1 cellular context compared by ENCODE assay signal in the genomic region with DNA sequence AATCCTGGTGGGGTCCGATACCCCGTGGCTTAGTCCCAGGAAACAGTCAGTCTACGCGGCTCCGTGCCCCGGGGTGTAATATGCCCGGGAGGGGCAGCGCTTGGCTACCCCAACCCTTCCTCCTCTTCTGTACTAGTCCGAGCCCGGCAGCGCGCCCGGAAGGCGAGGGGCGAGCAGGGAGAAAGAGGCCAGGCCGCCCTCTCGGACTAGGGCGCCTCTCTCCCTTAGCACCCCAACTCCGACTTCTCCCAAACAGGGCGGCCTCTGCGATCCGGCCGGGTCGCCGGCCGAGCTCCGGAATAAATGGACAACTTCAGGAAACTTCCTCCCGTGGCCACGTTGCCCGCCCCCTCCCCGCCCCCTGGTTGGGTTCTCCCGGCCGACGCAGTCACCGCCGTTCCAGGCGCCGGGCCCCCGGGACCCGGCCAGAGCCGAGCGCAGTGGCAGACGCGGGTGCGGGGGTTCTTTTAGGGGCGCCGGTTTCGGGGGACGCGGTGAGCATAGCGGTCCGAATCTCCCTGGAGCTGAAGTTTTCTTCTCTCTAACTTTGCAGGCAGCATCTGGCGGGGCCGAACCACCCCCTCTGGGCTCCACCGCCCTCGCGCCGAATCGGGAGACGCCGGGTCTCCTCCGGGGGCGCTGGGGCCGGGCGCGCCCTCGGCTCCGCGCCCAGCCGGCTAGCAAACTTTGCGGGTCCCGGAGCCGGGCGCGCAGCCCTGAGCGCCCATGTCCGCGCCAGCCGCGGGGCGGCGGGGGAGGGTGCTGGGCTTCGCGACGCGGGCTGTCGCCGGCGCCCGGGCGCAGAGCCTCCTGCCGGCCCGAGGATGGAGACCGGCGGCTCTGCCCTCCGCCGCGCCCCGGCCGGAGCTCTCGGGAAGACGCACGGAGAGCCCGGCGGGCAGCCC.
A peak's percentile ranks its signal among the peaks of the same experiment; 100 is the strongest.
TF ChIP-seq lines count a peak whose summit lies in the region.

A gene with protein sequence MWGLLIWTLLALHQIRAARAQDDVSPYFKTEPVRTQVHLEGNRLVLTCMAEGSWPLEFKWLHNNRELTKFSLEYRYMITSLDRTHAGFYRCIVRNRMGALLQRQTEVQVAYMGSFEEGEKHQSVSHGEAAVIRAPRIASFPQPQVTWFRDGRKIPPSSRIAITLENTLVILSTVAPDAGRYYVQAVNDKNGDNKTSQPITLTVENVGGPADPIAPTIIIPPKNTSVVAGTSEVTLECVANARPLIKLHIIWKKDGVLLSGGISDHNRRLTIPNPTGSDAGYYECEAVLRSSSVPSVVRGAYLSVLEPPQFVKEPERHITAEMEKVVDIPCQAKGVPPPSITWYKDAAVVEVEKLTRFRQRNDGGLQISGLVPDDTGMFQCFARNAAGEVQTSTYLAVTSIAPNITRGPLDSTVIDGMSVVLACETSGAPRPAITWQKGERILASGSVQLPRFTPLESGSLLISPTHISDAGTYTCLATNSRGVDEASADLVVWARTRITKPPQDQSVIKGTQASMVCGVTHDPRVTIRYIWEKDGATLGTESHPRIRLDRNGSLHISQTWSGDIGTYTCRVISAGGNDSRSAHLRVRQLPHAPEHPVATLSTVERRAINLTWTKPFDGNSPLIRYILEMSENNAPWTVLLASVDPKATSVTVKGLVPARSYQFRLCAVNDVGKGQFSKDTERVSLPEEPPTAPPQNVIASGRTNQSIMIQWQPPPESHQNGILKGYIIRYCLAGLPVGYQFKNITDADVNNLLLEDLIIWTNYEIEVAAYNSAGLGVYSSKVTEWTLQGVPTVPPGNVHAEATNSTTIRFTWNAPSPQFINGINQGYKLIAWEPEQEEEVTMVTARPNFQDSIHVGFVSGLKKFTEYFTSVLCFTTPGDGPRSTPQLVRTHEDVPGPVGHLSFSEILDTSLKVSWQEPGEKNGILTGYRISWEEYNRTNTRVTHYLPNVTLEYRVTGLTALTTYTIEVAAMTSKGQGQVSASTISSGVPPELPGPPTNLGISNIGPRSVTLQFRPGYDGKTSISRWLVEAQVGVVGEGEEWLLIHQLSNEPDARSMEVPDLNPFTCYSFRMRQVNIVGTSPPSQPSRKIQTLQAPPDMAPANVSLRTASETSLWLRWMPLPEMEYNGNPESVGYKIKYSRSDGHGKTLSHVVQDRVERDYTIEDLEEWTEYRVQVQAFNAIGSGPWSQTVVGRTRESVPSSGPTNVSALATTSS (N-terminal part only) (minus strand): TSS at position 301 of the 905 bp plus-strand sequence. CDS start 357 bp downstream, outside the sequence.

TF ChIP-seq in HEK293, 187 proteins besides CTCF, POLR2A, EP300 and RAD21 (continued from another document and continues in another):
- TF ChIP-seq, protein P1, sequence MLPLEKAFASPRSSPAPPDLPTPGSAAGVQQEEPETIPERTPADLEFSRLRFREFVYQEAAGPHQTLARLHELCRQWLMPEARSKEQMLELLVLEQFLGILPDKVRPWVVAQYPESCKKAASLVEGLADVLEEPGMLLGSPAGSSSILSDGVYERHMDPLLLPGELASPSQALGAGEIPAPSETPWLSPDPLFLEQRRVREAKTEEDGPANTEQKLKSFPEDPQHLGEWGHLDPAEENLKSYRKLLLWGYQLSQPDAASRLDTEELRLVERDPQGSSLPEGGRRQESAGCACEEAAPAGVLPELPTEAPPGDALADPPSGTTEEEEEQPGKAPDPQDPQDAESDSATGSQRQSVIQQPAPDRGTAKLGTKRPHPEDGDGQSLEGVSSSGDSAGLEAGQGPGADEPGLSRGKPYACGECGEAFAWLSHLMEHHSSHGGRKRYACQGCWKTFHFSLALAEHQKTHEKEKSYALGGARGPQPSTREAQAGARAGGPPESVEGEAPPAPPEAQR (tag by site-specific recombination; IDR thresholded peaks at IDR 0.05): no peak
- TF ChIP-seq, protein P2, sequence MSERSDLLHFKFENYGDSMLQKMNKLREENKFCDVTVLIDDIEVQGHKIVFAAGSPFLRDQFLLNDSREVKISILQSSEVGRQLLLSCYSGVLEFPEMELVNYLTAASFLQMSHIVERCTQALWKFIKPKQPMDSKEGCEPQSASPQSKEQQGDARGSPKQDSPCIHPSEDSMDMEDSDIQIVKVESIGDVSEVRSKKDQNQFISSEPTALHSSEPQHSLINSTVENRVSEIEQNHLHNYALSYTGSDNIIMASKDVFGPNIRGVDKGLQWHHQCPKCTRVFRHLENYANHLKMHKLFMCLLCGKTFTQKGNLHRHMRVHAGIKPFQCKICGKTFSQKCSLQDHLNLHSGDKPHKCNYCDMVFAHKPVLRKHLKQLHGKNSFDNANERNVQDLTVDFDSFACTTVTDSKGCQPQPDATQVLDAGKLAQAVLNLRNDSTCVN (tag by site-specific recombination; optimal IDR thresholded peaks at IDR 0.05): peak; percentile 78
- TF ChIP-seq ZNF501 (tag by site-specific recombination; IDR thresholded peaks at IDR 0.05) (no peak; the same call in 1 of the 2 replicates), MEIS1 (CRISPR knock-in tag; IDR thresholded peaks at IDR 0.05; ENCODE audit: borderline replicate concordance) (no peak), ZNF146 (tag by site-specific recombination; IDR thresholded peaks at IDR 0.05) (no peak), ZNF211 (tag by site-specific recombination; IDR thresholded peaks at IDR 0.05; ENCODE audit: low read depth) (no peak), ZNF404 (tag by site-specific recombination; IDR thresholded peaks at IDR 0.05) (no peak), RBAK (tag by site-specific recombination; IDR thresholded peaks at IDR 0.05) (no peak), ZNF521 (tag by site-specific recombination; IDR thresholded peaks at IDR 0.05) (no peak), ZNF473 (tag by site-specific recombination; IDR thresholded peaks at IDR 0.05) (no peak), ZNF514 (tag by site-specific recombination; IDR thresholded peaks at IDR 0.05) (no peak), ZNF394 (tag by site-specific recombination; IDR thresholded peaks at IDR 0.05; ENCODE audit: borderline replicate concordance) (no peak), ZNF660 (tag by site-specific recombination; IDR thresholded peaks at IDR 0.05) (no peak), ZNF202 (tag by site-specific recombination; IDR thresholded peaks at IDR 0.05; ENCODE audit: borderline replicate concordance) (no peak), ZXDB (tag by site-specific recombination; IDR thresholded peaks at IDR 0.05) (no peak), ZNF626 (tag by site-specific recombination; IDR thresholded peaks at IDR 0.05) (no peak), TCF7L2 (IDR thresholded peaks at IDR 0.05; ENCODE audit: borderline replicate concordance, low read depth, low read length) (no peak), ZNF530 (tag by site-specific recombination; IDR thresholded peaks at IDR 0.05; ENCODE audit: low read depth) (no peak), KLF1 (tag by site-specific recombination; IDR thresholded peaks at IDR 0.05) (0 out of 2 replicates have a peak, but pooled peaks have one; percentile 12), ZNF341 (tag by site-specific recombination; IDR thresholded peaks at IDR 0.05; ENCODE audit: low read depth) (peak; percentile 62), SCRT2 (tag by site-specific recombination; IDR thresholded peaks at IDR 0.05) (no peak), YY2 (tag by site-specific recombination; IDR thresholded peaks at IDR 0.05) (no peak), ZNF175 (tag by site-specific recombination; IDR thresholded peaks at IDR 0.05) (no peak), ZNF629 (tag by site-specific recombination; IDR thresholded peaks at IDR 0.05) (no peak), ZBTB21 (tag by site-specific recombination; IDR thresholded peaks at IDR 0.05) (no peak), GLI2 (tag by site-specific recombination; IDR thresholded peaks at IDR 0.05; ENCODE audit: borderline replicate concordance, low read depth) (no peak), ZNF157 (tag by site-specific recombination; IDR thresholded peaks at IDR 0.05) (no peak), SP3 (tag by site-specific recombination; IDR thresholded peaks at IDR 0.05) (peak; percentile 83), KLF10 (tag by site-specific recombination; IDR thresholded peaks at IDR 0.05) (peak; percentile 71), ZNF121 (tag by site-specific recombination; IDR thresholded peaks at IDR 0.05) (no peak), ZBTB20 (tag by site-specific recombination; IDR thresholded peaks at IDR 0.05) (peak; percentile 86), ZNF133 (tag by site-specific recombination; IDR thresholded peaks at IDR 0.05) (no peak)
- TF ChIP-seq, protein P3, sequence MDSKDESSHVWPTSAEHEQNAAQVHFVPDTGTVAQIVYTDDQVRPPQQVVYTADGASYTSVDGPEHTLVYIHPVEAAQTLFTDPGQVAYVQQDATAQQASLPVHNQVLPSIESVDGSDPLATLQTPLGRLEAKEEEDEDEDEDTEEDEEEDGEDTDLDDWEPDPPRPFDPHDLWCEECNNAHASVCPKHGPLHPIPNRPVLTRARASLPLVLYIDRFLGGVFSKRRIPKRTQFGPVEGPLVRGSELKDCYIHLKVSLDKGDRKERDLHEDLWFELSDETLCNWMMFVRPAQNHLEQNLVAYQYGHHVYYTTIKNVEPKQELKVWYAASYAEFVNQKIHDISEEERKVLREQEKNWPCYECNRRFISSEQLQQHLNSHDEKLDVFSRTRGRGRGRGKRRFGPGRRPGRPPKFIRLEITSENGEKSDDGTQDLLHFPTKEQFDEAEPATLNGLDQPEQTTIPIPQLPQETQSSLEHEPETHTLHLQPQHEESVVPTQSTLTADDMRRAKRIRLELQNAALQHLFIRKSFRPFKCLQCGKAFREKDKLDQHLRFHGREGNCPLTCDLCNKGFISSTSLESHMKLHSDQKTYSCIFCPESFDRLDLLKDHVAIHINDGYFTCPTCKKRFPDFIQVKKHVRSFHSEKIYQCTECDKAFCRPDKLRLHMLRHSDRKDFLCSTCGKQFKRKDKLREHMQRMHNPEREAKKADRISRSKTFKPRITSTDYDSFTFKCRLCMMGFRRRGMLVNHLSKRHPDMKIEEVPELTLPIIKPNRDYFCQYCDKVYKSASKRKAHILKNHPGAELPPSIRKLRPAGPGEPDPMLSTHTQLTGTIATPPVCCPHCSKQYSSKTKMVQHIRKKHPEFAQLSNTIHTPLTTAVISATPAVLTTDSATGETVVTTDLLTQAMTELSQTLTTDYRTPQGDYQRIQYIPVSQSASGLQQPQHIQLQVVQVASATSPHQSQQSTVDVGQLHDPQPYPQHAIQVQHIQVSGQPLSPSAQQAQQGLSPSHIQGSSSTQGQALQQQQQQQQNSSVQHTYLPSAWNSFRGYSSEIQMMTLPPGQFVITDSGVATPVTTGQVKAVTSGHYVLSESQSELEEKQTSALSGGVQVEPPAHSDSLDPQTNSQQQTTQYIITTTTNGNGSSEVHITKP (tag by site-specific recombination; IDR thresholded peaks at IDR 0.05): peak; percentile 98
- TF ChIP-seq, protein P4, sequence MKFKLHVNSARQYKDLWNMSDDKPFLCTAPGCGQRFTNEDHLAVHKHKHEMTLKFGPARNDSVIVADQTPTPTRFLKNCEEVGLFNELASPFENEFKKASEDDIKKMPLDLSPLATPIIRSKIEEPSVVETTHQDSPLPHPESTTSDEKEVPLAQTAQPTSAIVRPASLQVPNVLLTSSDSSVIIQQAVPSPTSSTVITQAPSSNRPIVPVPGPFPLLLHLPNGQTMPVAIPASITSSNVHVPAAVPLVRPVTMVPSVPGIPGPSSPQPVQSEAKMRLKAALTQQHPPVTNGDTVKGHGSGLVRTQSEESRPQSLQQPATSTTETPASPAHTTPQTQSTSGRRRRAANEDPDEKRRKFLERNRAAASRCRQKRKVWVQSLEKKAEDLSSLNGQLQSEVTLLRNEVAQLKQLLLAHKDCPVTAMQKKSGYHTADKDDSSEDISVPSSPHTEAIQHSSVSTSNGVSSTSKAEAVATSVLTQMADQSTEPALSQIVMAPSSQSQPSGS (tag by site-specific recombination; IDR thresholded peaks at IDR 0.05; ENCODE audit: low read depth): no peak
- TF ChIP-seq, protein P5, sequence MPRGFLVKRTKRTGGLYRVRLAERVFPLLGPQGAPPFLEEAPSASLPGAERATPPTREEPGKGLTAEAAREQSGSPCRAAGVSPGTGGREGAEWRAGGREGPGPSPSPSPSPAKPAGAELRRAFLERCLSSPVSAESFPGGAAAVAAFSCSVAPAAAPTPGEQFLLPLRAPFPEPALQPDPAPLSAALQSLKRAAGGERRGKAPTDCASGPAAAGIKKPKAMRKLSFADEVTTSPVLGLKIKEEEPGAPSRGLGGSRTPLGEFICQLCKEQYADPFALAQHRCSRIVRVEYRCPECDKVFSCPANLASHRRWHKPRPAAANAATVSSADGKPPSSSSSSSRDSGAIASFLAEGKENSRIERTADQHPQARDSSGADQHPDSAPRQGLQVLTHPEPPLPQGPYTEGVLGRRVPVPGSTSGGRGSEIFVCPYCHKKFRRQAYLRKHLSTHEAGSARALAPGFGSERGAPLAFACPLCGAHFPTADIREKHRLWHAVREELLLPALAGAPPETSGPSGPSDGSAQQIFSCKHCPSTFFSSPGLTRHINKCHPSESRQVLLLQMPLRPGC (tag by site-specific recombination; IDR thresholded peaks at IDR 0.05): no peak
- TF ChIP-seq, protein P6, sequence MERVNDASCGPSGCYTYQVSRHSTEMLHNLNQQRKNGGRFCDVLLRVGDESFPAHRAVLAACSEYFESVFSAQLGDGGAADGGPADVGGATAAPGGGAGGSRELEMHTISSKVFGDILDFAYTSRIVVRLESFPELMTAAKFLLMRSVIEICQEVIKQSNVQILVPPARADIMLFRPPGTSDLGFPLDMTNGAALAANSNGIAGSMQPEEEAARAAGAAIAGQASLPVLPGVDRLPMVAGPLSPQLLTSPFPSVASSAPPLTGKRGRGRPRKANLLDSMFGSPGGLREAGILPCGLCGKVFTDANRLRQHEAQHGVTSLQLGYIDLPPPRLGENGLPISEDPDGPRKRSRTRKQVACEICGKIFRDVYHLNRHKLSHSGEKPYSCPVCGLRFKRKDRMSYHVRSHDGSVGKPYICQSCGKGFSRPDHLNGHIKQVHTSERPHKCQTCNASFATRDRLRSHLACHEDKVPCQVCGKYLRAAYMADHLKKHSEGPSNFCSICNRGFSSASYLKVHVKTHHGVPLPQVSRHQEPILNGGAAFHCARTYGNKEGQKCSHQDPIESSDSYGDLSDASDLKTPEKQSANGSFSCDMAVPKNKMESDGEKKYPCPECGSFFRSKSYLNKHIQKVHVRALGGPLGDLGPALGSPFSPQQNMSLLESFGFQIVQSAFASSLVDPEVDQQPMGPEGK (tag by site-specific recombination; IDR thresholded peaks at IDR 0.05): peak; percentile 82; the same call in 1 of the 2 replicates
- TF ChIP-seq, protein P7, sequence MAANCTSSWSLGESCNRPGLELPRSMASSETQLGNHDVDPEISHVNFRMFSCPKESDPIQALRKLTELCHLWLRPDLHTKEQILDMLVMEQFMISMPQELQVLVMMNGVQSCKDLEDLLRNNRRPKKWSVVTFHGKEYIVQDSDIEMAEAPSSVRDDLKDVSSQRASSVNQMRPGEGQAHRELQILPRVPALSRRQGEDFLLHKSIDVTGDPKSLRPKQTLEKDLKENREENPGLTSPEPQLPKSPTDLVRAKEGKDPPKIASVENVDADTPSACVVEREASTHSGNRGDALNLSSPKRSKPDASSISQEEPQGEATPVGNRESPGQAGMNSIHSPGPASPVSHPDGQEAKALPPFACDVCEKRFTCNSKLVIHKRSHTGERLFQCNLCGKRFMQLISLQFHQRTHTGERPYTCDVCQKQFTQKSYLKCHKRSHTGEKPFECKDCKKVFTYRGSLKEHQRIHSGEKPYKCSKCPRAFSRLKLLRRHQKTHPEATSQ (tag by site-specific recombination; IDR thresholded peaks at IDR 0.05): no peak
